Comparison of ENCODE assay signal across 8 cellular contexts in the genomic region with DNA sequence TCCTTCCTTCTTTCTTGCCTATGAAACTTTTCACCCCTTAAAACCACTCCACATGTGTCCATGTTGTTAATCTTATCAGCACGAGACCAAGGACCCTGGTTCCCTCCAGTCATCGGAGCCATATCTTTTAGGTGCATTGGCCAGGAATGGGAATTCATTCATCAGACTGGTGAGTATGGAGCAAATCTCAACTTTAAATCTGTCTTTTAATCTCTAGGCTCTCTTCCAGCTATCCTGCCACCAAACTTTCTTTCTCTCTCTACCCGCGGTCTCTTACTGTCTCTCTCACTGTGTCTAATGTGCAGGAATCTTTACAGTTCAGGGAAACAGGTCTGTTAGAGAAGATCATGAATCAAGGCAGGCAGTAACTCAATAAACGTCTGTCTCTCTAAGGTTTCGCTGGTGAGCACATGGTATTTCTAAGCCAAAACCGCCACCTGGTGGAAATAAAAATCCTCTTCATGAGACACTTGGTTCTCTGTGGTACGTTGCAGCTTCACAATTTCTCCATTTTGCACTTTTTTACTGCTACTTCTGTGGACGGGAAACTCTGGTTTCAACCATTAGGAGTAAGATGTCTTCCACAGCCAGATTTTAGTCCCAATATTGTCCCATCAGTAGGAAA. TPM values are rescaled to one million over a fixed set of nuclear protein-coding genes. Genes with fewer than 3 reads are reported as not detected.
A peak's percentile ranks its signal among the peaks of the same experiment; 100 is the strongest.
DNase-seq lines count a peak whose midpoint lies in the region; ATAC-seq, FAIRE-seq and TF ChIP-seq lines count a peak whose summit lies in the region.

No MANE protein-coding gene starts in this region.

- POLR2A ChIA-PET in endothelial cell of umbilical vein (lab: Charles Lee) = no interaction called here
- POLR2A ChIA-PET in naive thymus-derived CD4-positive, alpha-beta T cell (lab: Charles Lee) = interaction anchor here (0.7 to 1.3 kb wide), 3 partner anchors 114 to 234 kb away, joined by 3 to 4 read pairs (median 4); no protein-coding TSS in a partner anchor

- dilution Hi-C loops in endothelial cell of umbilical vein (cut with MboI; ENCODE audit: extremely low pct_ligation_motif_present, low sequenced_read_pairs) = loop anchor here (10.0 kb wide), 1 partner anchor 107 kb away; no protein-coding TSS in a partner anchor

- peak; percentile 79 for ATAC-seq in naive thymus-derived CD4-positive, alpha-beta T cell
- ATAC-seq in GM18519 (IDR thresholded peaks at IDR 0.05; ENCODE audit: low FRiP score, unreplicated experiment) (no peak), HG02642 (IDR thresholded peaks at IDR 0.05; ENCODE audit: poor library complexity, unreplicated experiment) (no peak)

- H3K4me3 Mint-ChIP-seq in naive thymus-derived CD4-positive, alpha-beta T cell = peak overlapping the region in 7 of 10 donors; percentile 29 to 64 (median 36)

- peak; percentile 87 for FAIRE-seq in endothelial cell of umbilical vein (lab: Jason Lieb, UNC)

- H3K27me3 Mint-ChIP-seq in naive thymus-derived CD4-positive, alpha-beta T cell = peaks cover 0 to 10% (median 5%) of the 10 kb centered on the region in 5 donors

- DNase-seq in AG20443 (ENCODE audit: low spot score) (peak; percentile 43), NCI-H2227 (lab: John Stamatoyannopoulos, UW; ENCODE audit: unreplicated experiment) (peak; percentile 98), WERI-Rb-1 (peak; percentile 40), endothelial cell of umbilical vein (ENCODE audit: low read depth, low spot score) (peak; percentile 44)
- DNase-seq in naive thymus-derived CD4-positive, alpha-beta T cell = peak in 8 of 9 donors; percentile 32 to 73 (median 66)

- H3K4me3 ChIP-seq in GM12875 (ENCODE audit: low read depth, low read length) (no peak overlapping the region), WERI-Rb-1 (ENCODE audit: low read depth, low read length) (no peak overlapping the region), endothelial cell of umbilical vein (replicated peaks in 1 of 3; ENCODE audit: insufficient read depth in 1 of 3, low read depth in 1 of 3, low read length in 3 of 3) (no peak overlapping the region)
- no peak overlapping the region for H3K4me3 ChIP-seq in naive thymus-derived CD4-positive, alpha-beta T cell (ENCODE audit: low read length)

- peaks cover 0 to under 1% (median 0%) of the 10 kb centered on the region in 5 donors for H3K36me3 Mint-ChIP-seq in naive thymus-derived CD4-positive, alpha-beta T cell

- H2AFZ ChIP-seq in endothelial cell of umbilical vein (ENCODE audit: low read depth, low read length) = no peak overlapping the region

- no peaks in the 10 kb centered on the region for H4K20me1 ChIP-seq in endothelial cell of umbilical vein (replicated peaks; ENCODE audit: control insufficient read depth, extremely low read depth, insufficient read depth, low read length)

- H3K9me3 ChIP-seq in WERI-Rb-1 (ENCODE audit: severe bottlenecking) (no peaks in the 10 kb centered on the region), endothelial cell of umbilical vein (replicated peaks; ENCODE audit: control insufficient read depth, insufficient read depth, low read length) (no peaks in the 10 kb centered on the region)
- no peaks in the 10 kb centered on the region for H3K9me3 ChIP-seq in naive thymus-derived CD4-positive, alpha-beta T cell (ENCODE audit: control insufficient read depth in 2 of 3, low read length in 3 of 3)

- H3K9me3 Mint-ChIP-seq in naive thymus-derived CD4-positive, alpha-beta T cell = peaks cover 0 to 2% (median 0%) of the 10 kb centered on the region in 11 donors

- peaks cover 8 to 41% (median 35%) of the 10 kb centered on the region in 7 donors for H3K4me1 Mint-ChIP-seq in naive thymus-derived CD4-positive, alpha-beta T cell

- no peak overlapping the region for H3K4me2 ChIP-seq in endothelial cell of umbilical vein (ENCODE audit: insufficient read depth, low read length)

- CTCF ChIA-PET in endothelial cell of umbilical vein (lab: Charles Lee) = interaction anchor here (0.6 to 4.6 kb wide), 10 partner anchors 118 to 231 kb away, joined by 3 to 78 read pairs (median 5); no protein-coding TSS in a partner anchor
- CTCF ChIA-PET in naive thymus-derived CD4-positive, alpha-beta T cell (lab: Charles Lee) = interaction anchor here (0.7 to 4.7 kb wide), 19 partner anchors 22 to 281 kb away, joined by 3 to 45 read pairs (median 6); partner anchors contain the start of genes DLL3, EID2B, MED29 and PAF1

- 0 out of 2 replicates have a peak, but pooled peaks have one; percentile 43 for TF ChIP-seq CTCF in GM12875 (IDR thresholded peaks at IDR 0.05; ENCODE audit: borderline replicate concordance, insufficient read depth, low read depth, low read length)
- peak; percentile 42; the same call in 1 of the 2 replicates for TF ChIP-seq CTCF in WERI-Rb-1 (IDR thresholded peaks at IDR 0.05; ENCODE audit: low read depth, low read length)
- peak; percentile 29 to 39 for TF ChIP-seq CTCF in endothelial cell of umbilical vein (IDR thresholded peaks at IDR 0.05; ENCODE audit: extremely low read depth in 1 of 2, insufficient read depth in 1 of 2, low read depth in 1 of 2, low read length in 2 of 2)

- H3K9ac ChIP-seq in endothelial cell of umbilical vein (replicated peaks; ENCODE audit: extremely low read depth, insufficient read depth, low read length) = no peak overlapping the region

- no peaks in the 10 kb centered on the region for H3K9me1 ChIP-seq in endothelial cell of umbilical vein (replicated peaks; ENCODE audit: control insufficient read depth, extremely low read depth, insufficient read depth, low read length)

- H3K27ac ChIP-seq in WERI-Rb-1 = no peak overlapping the region
- H3K27ac ChIP-seq in endothelial cell of umbilical vein (ENCODE audit: insufficient read depth, low read depth, low read length) = no peak overlapping the region
- H3K27ac ChIP-seq in naive thymus-derived CD4-positive, alpha-beta T cell (ENCODE audit: low read depth, low read length) = no peak overlapping the region

- intact Hi-C loops in endothelial cell of umbilical vein (cut with micrococcal nuclease) = loop anchor here (1.0 kb wide), 1 partner anchor 121 kb away; no protein-coding TSS in a partner anchor
- intact Hi-C loops in naive thymus-derived CD4-positive, alpha-beta T cell (cut with micrococcal nuclease) = loop anchor here (1.0 to 2.0 kb wide), 7 partner anchors 113 to 550 kb away; partner anchors contain the start of gene DLL3 (in 1 of the 2)

- peak overlapping the region in 8 of 9 donors; percentile 24 to 81 (median 60) for H3K27ac Mint-ChIP-seq in naive thymus-derived CD4-positive, alpha-beta T cell

- peaks cover 51% of the 10 kb centered on the region for H3K27me3 ChIP-seq in WERI-Rb-1 (ENCODE audit: insufficient read depth, low read depth, severe bottlenecking)
- H3K27me3 ChIP-seq in endothelial cell of umbilical vein (ENCODE audit: control insufficient read depth in 2 of 2, insufficient read depth in 2 of 2, low read length in 2 of 2) = peaks cover 3 to 5% of the 10 kb centered on the region in 2 experiments
- H3K27me3 ChIP-seq in naive thymus-derived CD4-positive, alpha-beta T cell (ENCODE audit: control insufficient read depth in 2 of 2, insufficient read depth in 2 of 2, low read length in 2 of 2) = no peaks in the 10 kb centered on the region

- H3K4me1 ChIP-seq in endothelial cell of umbilical vein (ENCODE audit: control insufficient read depth, extremely low read depth, insufficient read depth, low read length) = no peaks in the 10 kb centered on the region
- peaks cover 4 to 25% of the 10 kb centered on the region in 2 donors for H3K4me1 ChIP-seq in naive thymus-derived CD4-positive, alpha-beta T cell (ENCODE audit: control insufficient read depth in 2 of 2, insufficient read depth in 2 of 2, low read length in 2 of 2)

- no peaks in the 10 kb centered on the region for H3K36me3 ChIP-seq in WERI-Rb-1
- no peaks in the 10 kb centered on the region for H3K36me3 ChIP-seq in endothelial cell of umbilical vein (ENCODE audit: control insufficient read depth in 2 of 2, extremely low read depth in 1 of 2, insufficient read depth in 2 of 2, low read length in 2 of 2)
- H3K36me3 ChIP-seq in naive thymus-derived CD4-positive, alpha-beta T cell (ENCODE audit: control insufficient read depth in 2 of 3, insufficient read depth in 3 of 3, low read length in 3 of 3) = no peaks in the 10 kb centered on the region

- H3K79me2 ChIP-seq in endothelial cell of umbilical vein (ENCODE audit: control insufficient read depth, insufficient read depth, low read length) = no peaks in the 10 kb centered on the region

- BruUV-seq in endothelial cell of umbilical vein (replicated peaks; lab: Mats Ljungman, UMichigan) = no TSS peak

- no peak for TF ChIP-seq POLR2A in endothelial cell of umbilical vein (IDR thresholded peaks at IDR 0.05; ENCODE audit: low read depth, low read length)

TF ChIP-seq in endothelial cell of umbilical vein, 7 proteins besides CTCF, POLR2A, EP300 and RAD21 (continues in another document):
- peak; percentile 10 for TF ChIP-seq MAX (IDR thresholded peaks at IDR 0.05; ENCODE audit: insufficient read depth, insufficient read length)
- TF ChIP-seq JUN (IDR thresholded peaks at IDR 0.05; ENCODE audit: borderline replicate concordance, insufficient read depth, insufficient read length, low read depth) = no peak

RNA-seq across cellular contexts. Expression of gene LGALS16, which starts 16.1 kb away (rescaled TPM):
- not detected in 2 replicates for total RNA-seq in endothelial cell of umbilical vein
- not detected in 2 replicates for polyA plus RNA-seq in endothelial cell of umbilical vein
- not detected in 2 replicates for polyA plus RNA-seq in endothelial cell of umbilical vein (2011; cell fraction: cytosol; rRNA removed)
- not detected in 2 replicates for polyA plus RNA-seq in endothelial cell of umbilical vein (2011; cell fraction: nucleus; rRNA removed)
- polyA plus RNA-seq in endothelial cell of umbilical vein (2012) = not detected in 2 replicates
- polyA minus RNA-seq in endothelial cell of umbilical vein = not detected in 2 replicates
- polyA minus RNA-seq in endothelial cell of umbilical vein (2011; cell fraction: cytosol; rRNA and poly(A)+ RNA removed) = not detected
- polyA minus RNA-seq in endothelial cell of umbilical vein (2011; cell fraction: nucleus; rRNA and poly(A)+ RNA removed) = not detected in 2 replicates
- not detected for total RNA-seq in naive thymus-derived CD4-positive, alpha-beta T cell
- not detected for polyA plus RNA-seq in naive thymus-derived CD4-positive, alpha-beta T cell

RNA-seq across cellular contexts. Expression of gene LGALS14, which starts 32.4 kb away (rescaled TPM):
- not detected in 2 replicates for total RNA-seq in endothelial cell of umbilical vein
- not detected in 2 replicates for polyA plus RNA-seq in endothelial cell of umbilical vein
- not detected in 2 replicates for polyA plus RNA-seq in endothelial cell of umbilical vein (2011; cell fraction: cytosol; rRNA removed)
- not detected in 2 replicates for polyA plus RNA-seq in endothelial cell of umbilical vein (2011; cell fraction: nucleus; rRNA removed)
- polyA plus RNA-seq in endothelial cell of umbilical vein (2012) = not detected in 2 replicates
- polyA minus RNA-seq in endothelial cell of umbilical vein = not detected in 2 replicates
- polyA minus RNA-seq in endothelial cell of umbilical vein (2011; cell fraction: cytosol; rRNA and poly(A)+ RNA removed) = not detected
- polyA minus RNA-seq in endothelial cell of umbilical vein (2011; cell fraction: nucleus; rRNA and poly(A)+ RNA removed) = not detected in 2 replicates
- total RNA-seq in naive thymus-derived CD4-positive, alpha-beta T cell = under 1 TPM in 1 of 5 experiments, not detected in 4; 0.41 TPM
- 1 to 10 TPM in 1 of 2 donors, under 1 TPM in 1; 0.72 to 1.1 TPM for polyA plus RNA-seq in naive thymus-derived CD4-positive, alpha-beta T cell

Comparison
In these comparisons a context has a peak if more than half of its experiments do, and no peak if none do; other contexts are left out.
1. DNase-seq: peak in every context shown above with its lines; median percentile 98 in NCI-H2227; 66 in naive thymus-derived CD4-positive, alpha-beta T cell; 44 in endothelial cell of umbilical vein; 43 in AG20443; 40 in WERI-Rb-1.